20 cellular contexts compared by ENCODE assay signal in the genomic region with DNA sequence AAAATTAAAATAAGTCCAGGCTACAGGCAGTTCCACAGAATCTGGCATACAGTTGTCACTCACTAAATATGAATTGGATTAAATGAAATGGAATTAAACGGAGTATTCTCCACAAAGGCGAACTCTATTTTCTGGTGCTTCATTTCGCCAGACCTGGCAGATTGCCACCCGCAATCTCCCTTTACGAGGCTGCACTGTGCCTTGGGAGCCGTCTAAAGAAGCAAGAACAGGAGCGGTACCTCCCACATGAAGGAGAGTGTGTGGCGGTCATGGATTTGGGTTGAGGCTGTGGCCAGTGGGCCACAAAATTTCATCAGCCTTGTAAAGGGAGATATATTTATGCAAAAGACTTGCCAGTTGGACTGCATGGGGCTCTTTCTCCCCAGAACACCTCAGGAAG.
DNase-seq lines count a peak whose midpoint lies in the region; ATAC-seq and TF ChIP-seq lines count a peak whose summit lies in the region.
"Had no signal": no experiment of that assay in that cellular context is flagged by ENCODE, and none has a peak within 500 bp of the region (broad histone marks: within the 10 kb centered on the region; RNA-seq: fewer than 3 reads in every experiment).

No MANE protein-coding gene starts in this region.

- no peak overlapping the region for H2BK12ac ChIP-seq in H9 (ENCODE audit: insufficient read length, low read depth, low read length)

- no peaks in the 10 kb centered on the region for H3K9me3 Mint-ChIP-seq in H9
- H3K9me3 Mint-ChIP-seq: CD4-positive, alpha-beta memory T cell; HFFc6 had no signal

- no peak overlapping the region for H2BK120ac ChIP-seq in H9 (ENCODE audit: low read depth, low read length, poor library complexity, severe bottlenecking)

- intact Hi-C loops in right cardiac atrium (cut with DNase I) = no loop called here

- H3K4me1 ChIP-seq in H9 (ENCODE audit: insufficient read depth, low read length) (no peaks in the 10 kb centered on the region), right cardiac atrium (ENCODE audit: control insufficient read depth, insufficient read depth, low read length) (peaks cover 4% of the 10 kb centered on the region)
- H3K4me1 ChIP-seq: BLaER1 had no signal

- H3K27me3 ChIP-seq in H9 (ENCODE audit: insufficient read depth, low read length) = no peaks in the 10 kb centered on the region
- no peaks in the 10 kb centered on the region for H3K27me3 ChIP-seq in right cardiac atrium (ENCODE audit: control insufficient read depth, insufficient read depth)
- H3K27me3 ChIP-seq: BLaER1 had no signal

- no peak overlapping the region for H2AFZ ChIP-seq in H9 (ENCODE audit: low read length)

- no peak overlapping the region for H4K5ac ChIP-seq in H9 (ENCODE audit: insufficient read length, low read depth, low read length)

- TF ChIP-seq CTCF in H9 (conservative IDR thresholded peaks at IDR 0.05) (no peak), VCaP (conservative IDR thresholded peaks at IDR 0.05) (no peak)

- WGBS in H9 (ENCODE audit: extremely low coverage, insufficient read length, low lambda C conversion rate) = no CpG with 5 or more reads among the region's 8 CpGs
- WGBS in right cardiac atrium = 50% methylated on average over 8 of the region's 8 CpGs

- H3K23ac ChIP-seq in H9 (ENCODE audit: insufficient read length, low read depth, low read length) = no peak overlapping the region

- H3K18ac ChIP-seq in H9 (ENCODE audit: insufficient read length, low read depth, low read length) = no peak overlapping the region

- H3K79me2 ChIP-seq in H9 (ENCODE audit: insufficient read depth, low read length) = no peaks in the 10 kb centered on the region

- H4K8ac ChIP-seq in H9 (replicated peaks; ENCODE audit: insufficient read length, low read depth, low read length) = no peak overlapping the region

- no peak overlapping the region for H3K56ac ChIP-seq in H9 (ENCODE audit: insufficient read length, low read depth, low read length)

- no peak overlapping the region for H3K14ac ChIP-seq in H9 (ENCODE audit: insufficient read depth, low read length)

- no peak overlapping the region for H3K4me2 ChIP-seq in H9 (ENCODE audit: insufficient read depth, insufficient read length, low read length)
- H3K4me2 ChIP-seq: BLaER1 had no signal

- H4K91ac ChIP-seq in H9 (ENCODE audit: insufficient read length, low read depth, low read length) = no peak overlapping the region

- H3K4me3 Mint-ChIP-seq in H9 = no peak overlapping the region
- H3K4me3 Mint-ChIP-seq: CD4-positive, alpha-beta memory T cell; HFFc6 had no signal

- H3K27ac Mint-ChIP-seq in H9 = peak overlapping the region in 2 of 3 experiments; percentile 34 to 83; a peak in 2 of 7 replicates
- H3K27ac Mint-ChIP-seq: HFFc6 had no signal

- no peak overlapping the region for H3K4me3 ChIP-seq in right cardiac atrium (ENCODE audit: low read length)
- H3K4me3 ChIP-seq: BLaER1 had no signal

- no peaks in the 10 kb centered on the region for H4K20me1 ChIP-seq in H9 (ENCODE audit: control insufficient read depth, insufficient read depth, insufficient read length)
- H4K20me1 ChIP-seq: BLaER1 had no signal

- H3K9ac ChIP-seq in H9 (ENCODE audit: extremely low read depth, insufficient read length, low read length) = no peak overlapping the region
- H3K9ac ChIP-seq: BLaER1 had no signal

- no peaks in the 10 kb centered on the region for H3K36me3 Mint-ChIP-seq in H9 (ENCODE audit: insufficient read depth in 1 of 3, low read depth in 3 of 3)
- H3K36me3 Mint-ChIP-seq: CD4-positive, alpha-beta memory T cell had no signal

- peaks cover 0 to 7% of the 10 kb centered on the region in 2 experiments; a peak in 1 of 4 replicates for H3K4me1 Mint-ChIP-seq in H9
- H3K4me1 Mint-ChIP-seq: CD4-positive, alpha-beta memory T cell had no signal

- no peaks in the 10 kb centered on the region for H3K27me3 Mint-ChIP-seq in H9 (ENCODE audit: low read depth)
- H3K27me3 Mint-ChIP-seq: CD4-positive, alpha-beta memory T cell had no signal

- H2BK15ac ChIP-seq in H9 (ENCODE audit: low read depth, low read length) = no peak overlapping the region

- no peak overlapping the region for H3K4ac ChIP-seq in H9 (ENCODE audit: low read depth, low read length)

- no peak overlapping the region for H2BK5ac ChIP-seq in H9 (ENCODE audit: insufficient read length, low read length)

- no peaks in the 10 kb centered on the region for H3K9me3 ChIP-seq in H9 (ENCODE audit: control insufficient read depth, low read depth, low read length)
- no peaks in the 10 kb centered on the region for H3K9me3 ChIP-seq in right cardiac atrium (ENCODE audit: control insufficient read depth, low read length)
- H3K9me3 ChIP-seq: BLaER1 had no signal

- no peaks in the 10 kb centered on the region for H3K79me1 ChIP-seq in H9 (ENCODE audit: insufficient read depth, low read depth, low read length, poor library complexity, severe bottlenecking)

- ATAC-seq in right cardiac atrium (peak; percentile 31 to 33), SK-N-SH treated with all-trans-retinoic acid at 6 μM for 48 hours (no peak)
- ATAC-seq: HepG2, Panc1 had no signal

- no peak overlapping the region for H3K27ac ChIP-seq in H9 (ENCODE audit: insufficient read length, low read depth, low read length)
- H3K27ac ChIP-seq in VCaP = peak overlapping the region; percentile 31; the same call in 1 of the 2 replicates
- no peak overlapping the region for H3K27ac ChIP-seq in right cardiac atrium (ENCODE audit: low read length)
- H3K27ac ChIP-seq: BLaER1 had no signal

- H2BK20ac ChIP-seq in H9 (ENCODE audit: low read depth, low read length, poor library complexity, severe bottlenecking) = no peak overlapping the region

- no peak overlapping the region for H3T11ph ChIP-seq in H9 (ENCODE audit: low read length)

- H2AK5ac ChIP-seq in H9 (ENCODE audit: insufficient read length, low read length) = no peak overlapping the region

- no peaks in the 10 kb centered on the region for H3K23me2 ChIP-seq in H9 (ENCODE audit: insufficient read length, low read depth, low read length, poor library complexity, severe bottlenecking)

- peak; percentile 30 for DNase-seq in NCI-H2029 (lab: John Stamatoyannopoulos, UW)
- DNase-seq in NCI-H2029 treated with DMSO at 0.1 percent for 48 hours (lab: John Stamatoyannopoulos, UW) = no peak
- no peak for DNase-seq in H9
- peak; percentile 19 to 69 (median 68) for DNase-seq in right cardiac atrium
- DNase-seq in SHP77 (lab: John Stamatoyannopoulos, UW) = no peak
- no peak for DNase-seq in NCI-H82 (lab: John Stamatoyannopoulos, UW)
- DNase-seq: CD4-positive, alpha-beta memory T cell; DMS53; HFFc6; KG1; NCI-H146; NCI-H2081 treated with DMSO at 0.1 percent for 48 hours; NCI-H345; NCI-H526; SIG-M5 had no signal

TF ChIP-seq in SK-N-SH treated with all-trans-retinoic acid at 6 μM for 48 hours, 23 proteins besides CTCF, POLR2A, EP300 and RAD21:
- TF ChIP-seq ARNTL (CRISPR knock-in tag; IDR thresholded peaks at IDR 0.05; ENCODE audit: borderline replicate concordance, low read depth) = no peak
- no peak for TF ChIP-seq ZNF70 (CRISPR knock-in tag; IDR thresholded peaks at IDR 0.05)
- no peak for TF ChIP-seq CSDC2 (CRISPR knock-in tag; IDR thresholded peaks at IDR 0.05)
- TF ChIP-seq OSR1 (CRISPR knock-in tag; IDR thresholded peaks at IDR 0.05) = no peak
- no peak for TF ChIP-seq ZNF8 (CRISPR knock-in tag; IDR thresholded peaks at IDR 0.05)
- no peak for TF ChIP-seq ISL1 (CRISPR knock-in tag; IDR thresholded peaks at IDR 0.05)
- no peak for TF ChIP-seq RARB (CRISPR knock-in tag; IDR thresholded peaks at IDR 0.05)
- TF ChIP-seq TCF4 (CRISPR knock-in tag; IDR thresholded peaks at IDR 0.05; ENCODE audit: borderline replicate concordance) = no peak
- no peak for TF ChIP-seq SNAI2 (CRISPR knock-in tag; IDR thresholded peaks at IDR 0.05)
- no peak for TF ChIP-seq ZFP3 (CRISPR knock-in tag; IDR thresholded peaks at IDR 0.05)
- no peak for TF ChIP-seq ZFP30 (CRISPR knock-in tag; IDR thresholded peaks at IDR 0.05)
- TF ChIP-seq GLIS3 (CRISPR knock-in tag; IDR thresholded peaks at IDR 0.05) = no peak
- TF ChIP-seq, protein P1, sequence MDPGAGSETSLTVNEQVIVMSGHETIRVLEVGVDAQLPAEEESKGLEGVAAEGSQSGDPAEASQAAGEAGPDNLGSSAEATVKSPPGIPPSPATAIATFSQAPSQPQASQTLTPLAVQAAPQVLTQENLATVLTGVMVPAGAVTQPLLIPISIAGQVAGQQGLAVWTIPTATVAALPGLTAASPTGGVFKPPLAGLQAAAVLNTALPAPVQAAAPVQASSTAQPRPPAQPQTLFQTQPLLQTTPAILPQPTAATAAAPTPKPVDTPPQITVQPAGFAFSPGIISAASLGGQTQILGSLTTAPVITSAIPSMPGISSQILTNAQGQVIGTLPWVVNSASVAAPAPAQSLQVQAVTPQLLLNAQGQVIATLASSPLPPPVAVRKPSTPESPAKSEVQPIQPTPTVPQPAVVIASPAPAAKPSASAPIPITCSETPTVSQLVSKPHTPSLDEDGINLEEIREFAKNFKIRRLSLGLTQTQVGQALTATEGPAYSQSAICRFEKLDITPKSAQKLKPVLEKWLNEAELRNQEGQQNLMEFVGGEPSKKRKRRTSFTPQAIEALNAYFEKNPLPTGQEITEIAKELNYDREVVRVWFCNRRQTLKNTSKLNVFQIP (CRISPR knock-in tag; IDR thresholded peaks at IDR 0.05; ENCODE audit: borderline replicate concordance, low read depth) = no peak
TF ChIP-seq in SK-N-SH treated with all-trans-retinoic acid at 6 μM for 48 hours: peak in this region for 0.

Comparison
In these comparisons a context has a peak if more than half of its experiments do, and no peak if none do; other contexts are left out.
1. DNase-seq: peak in NCI-H2029 (single experiment) and right cardiac atrium (3 of 3); none in NCI-H2029 treated with DMSO at 0.1 percent for 48 hours (single experiment), H9 (single experiment), SHP77 (0 of 2) and NCI-H82 (single experiment).